In the genomic region with DNA sequence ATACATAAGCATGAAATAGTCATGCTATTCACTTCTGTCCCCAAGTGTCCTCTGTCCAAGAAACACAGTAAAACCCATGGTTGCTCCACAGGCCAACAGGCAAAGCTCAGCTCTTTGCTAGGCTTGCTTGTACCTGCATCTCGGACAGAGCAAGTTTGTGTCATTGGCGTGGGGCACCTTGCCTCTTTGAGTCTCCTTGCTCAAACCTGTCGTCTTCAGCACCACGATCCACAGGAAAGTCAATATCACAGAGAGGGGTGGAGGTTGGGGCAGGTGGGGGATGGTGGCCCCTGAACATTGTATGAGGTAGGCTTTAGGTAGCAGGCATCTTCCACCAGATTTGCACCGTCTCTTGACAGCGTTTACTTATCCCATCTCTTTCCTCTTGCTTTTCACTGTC, we compare ENCODE assay signal across 17 cellular contexts. TPM values are rescaled to one million over a fixed set of nuclear protein-coding genes. Genes with fewer than 3 reads are reported as not detected.
DNase-seq lines count a peak whose midpoint lies in the region; ATAC-seq and TF ChIP-seq lines count a peak whose summit lies in the region.
"Had no signal": no experiment of that assay in that cellular context is flagged by ENCODE, and none has a peak within 500 bp of the region (broad histone marks: within the 10 kb centered on the region; RNA-seq: fewer than 3 reads in every experiment).

No MANE protein-coding gene starts in this region.

- H3K27me3 ChIP-seq in sigmoid colon = no peaks in the 10 kb centered on the region
- H3K27me3 ChIP-seq: BLaER1 had no signal

- no peak overlapping the region for H3K4me3 ChIP-seq in sigmoid colon
- H3K4me3 ChIP-seq: BLaER1, GM23248, HAP-1 had no signal

- peak; percentile 51 for DNase-seq in cardiac septum (ENCODE audit: low spot score)
- DNase-seq in Right ventricle myocardium superior = no peak
- DNase-seq in sigmoid colon = peak; percentile 19
- no peak for DNase-seq in DMS153 treated with DMSO at 0.1 percent for 48 hours (lab: John Stamatoyannopoulos, UW; ENCODE audit: unreplicated experiment)
- no peak for DNase-seq in head of caudate nucleus
- DNase-seq: CD4-positive, CD25-positive, alpha-beta regulatory T cell; CD8-positive, alpha-beta memory T cell; DMS 273 treated with DMSO at 0.1 percent for 48 hours; DMS53; DND-41; GM23248 had no signal

- no peak for TF ChIP-seq CTCF in sigmoid colon (IDR thresholded peaks at IDR 0.05)

- no peaks in the 10 kb centered on the region for H3K9me3 ChIP-seq in sigmoid colon
- H3K9me3 ChIP-seq: BLaER1, HAP-1 had no signal

- no peak for TF ChIP-seq EP300 in Ishikawa (IDR thresholded peaks at IDR 0.05; ENCODE audit: borderline replicate concordance)
- no peak for TF ChIP-seq EP300 in sigmoid colon (IDR thresholded peaks at IDR 0.05)

- whole genome bisulfite sequencing in sigmoid colon, 2 donors = 85 to 94% methylated on average over 6 of the region's 6 CpGs

- intact Hi-C loops in cardiac septum (cut with DNase I) (no loop called here), Right ventricle myocardium superior (cut with DNase I) (no loop called here), sigmoid colon (cut with DNase I) (loop anchor here (10.0 kb wide), 1 partner anchor 351 kb away; a partner anchor contains a TSS), head of caudate nucleus (cut with DNase I) (no loop called here)

- no peak for ATAC-seq in Right ventricle myocardium superior (ENCODE audit: poor library complexity)

- TF ChIP-seq RAD21 in Ishikawa (IDR thresholded peaks at IDR 0.05; ENCODE audit: low read depth) = no peak

- peaks cover 0 to 16% (median 10%) of the 10 kb centered on the region in 4 donors for H3K4me1 ChIP-seq in sigmoid colon

- no peak overlapping the region for H3K27ac ChIP-seq in sigmoid colon
- H3K27ac ChIP-seq: 22Rv1, BLaER1, C4-2B, GM23248 had no signal

- H3K36me3 ChIP-seq in sigmoid colon = peaks cover 0 to 3% (median 0%) of the 10 kb centered on the region in 4 donors
- H3K36me3 ChIP-seq: BLaER1 had no signal

- no peak for TF ChIP-seq POLR2A in sigmoid colon (IDR thresholded peaks at IDR 0.05)

TF ChIP-seq in Ishikawa, 13 proteins besides CTCF, POLR2A, EP300 and RAD21:
- TF ChIP-seq, protein P1, sequence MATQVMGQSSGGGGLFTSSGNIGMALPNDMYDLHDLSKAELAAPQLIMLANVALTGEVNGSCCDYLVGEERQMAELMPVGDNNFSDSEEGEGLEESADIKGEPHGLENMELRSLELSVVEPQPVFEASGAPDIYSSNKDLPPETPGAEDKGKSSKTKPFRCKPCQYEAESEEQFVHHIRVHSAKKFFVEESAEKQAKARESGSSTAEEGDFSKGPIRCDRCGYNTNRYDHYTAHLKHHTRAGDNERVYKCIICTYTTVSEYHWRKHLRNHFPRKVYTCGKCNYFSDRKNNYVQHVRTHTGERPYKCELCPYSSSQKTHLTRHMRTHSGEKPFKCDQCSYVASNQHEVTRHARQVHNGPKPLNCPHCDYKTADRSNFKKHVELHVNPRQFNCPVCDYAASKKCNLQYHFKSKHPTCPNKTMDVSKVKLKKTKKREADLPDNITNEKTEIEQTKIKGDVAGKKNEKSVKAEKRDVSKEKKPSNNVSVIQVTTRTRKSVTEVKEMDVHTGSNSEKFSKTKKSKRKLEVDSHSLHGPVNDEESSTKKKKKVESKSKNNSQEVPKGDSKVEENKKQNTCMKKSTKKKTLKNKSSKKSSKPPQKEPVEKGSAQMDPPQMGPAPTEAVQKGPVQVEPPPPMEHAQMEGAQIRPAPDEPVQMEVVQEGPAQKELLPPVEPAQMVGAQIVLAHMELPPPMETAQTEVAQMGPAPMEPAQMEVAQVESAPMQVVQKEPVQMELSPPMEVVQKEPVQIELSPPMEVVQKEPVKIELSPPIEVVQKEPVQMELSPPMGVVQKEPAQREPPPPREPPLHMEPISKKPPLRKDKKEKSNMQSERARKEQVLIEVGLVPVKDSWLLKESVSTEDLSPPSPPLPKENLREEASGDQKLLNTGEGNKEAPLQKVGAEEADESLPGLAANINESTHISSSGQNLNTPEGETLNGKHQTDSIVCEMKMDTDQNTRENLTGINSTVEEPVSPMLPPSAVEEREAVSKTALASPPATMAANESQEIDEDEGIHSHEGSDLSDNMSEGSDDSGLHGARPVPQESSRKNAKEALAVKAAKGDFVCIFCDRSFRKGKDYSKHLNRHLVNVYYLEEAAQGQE (IDR thresholded peaks at IDR 0.05; ENCODE audit: low read depth) = peak; percentile 51; the same call in 1 of the 2 replicates
- TF ChIP-seq, protein P2, sequence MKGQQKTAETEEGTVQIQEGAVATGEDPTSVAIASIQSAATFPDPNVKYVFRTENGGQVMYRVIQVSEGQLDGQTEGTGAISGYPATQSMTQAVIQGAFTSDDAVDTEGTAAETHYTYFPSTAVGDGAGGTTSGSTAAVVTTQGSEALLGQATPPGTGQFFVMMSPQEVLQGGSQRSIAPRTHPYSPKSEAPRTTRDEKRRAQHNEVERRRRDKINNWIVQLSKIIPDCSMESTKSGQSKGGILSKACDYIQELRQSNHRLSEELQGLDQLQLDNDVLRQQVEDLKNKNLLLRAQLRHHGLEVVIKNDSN (IDR thresholded peaks at IDR 0.05) = no peak

RNA-seq across cellular contexts. Expression of a gene that starts 4.1 kb away (rescaled TPM):
- total RNA-seq in cardiac septum (92.4 TPM), Right ventricle myocardium superior (120 TPM), sigmoid colon (100 to 1,000 TPM in 2 of 4 donors, 10 to 100 TPM in 2; 51.5 to 124 (median 98.2) TPM)
- 10 to 100 TPM; 55.7 to 97.3 (median 79.8) TPM for polyA plus RNA-seq in sigmoid colon

RNA-seq across cellular contexts. Expression of a gene that starts 20.6 kb away (rescaled TPM):
- total RNA-seq in cardiac septum (112 TPM), Right ventricle myocardium superior (124 TPM), sigmoid colon (100 to 1,000 TPM; 115 to 199 (median 170) TPM)
- polyA plus RNA-seq in sigmoid colon = 100 to 1,000 TPM in 2 of 3 donors, 10 to 100 TPM in 1; 86.0 to 130 (median 110) TPM

RNA-seq across cellular contexts. Expression of a gene that starts 48.7 kb away (rescaled TPM):
- 9.3 TPM for total RNA-seq in cardiac septum
- total RNA-seq in Right ventricle myocardium superior = 10.4 TPM
- total RNA-seq in sigmoid colon = 10 to 100 TPM in 2 of 4 donors, 1 to 10 TPM in 2; 6.6 to 14.6 (median 11.8) TPM
- polyA plus RNA-seq in sigmoid colon = 10 to 100 TPM in 2 of 3 donors, 1 to 10 TPM in 1; 7.6 to 14.3 (median 10.8) TPM

RNA-seq across cellular contexts. Expression of a gene that starts 49.1 kb away (rescaled TPM):
- total RNA-seq in cardiac septum = 1.7 TPM
- 0.78 TPM for total RNA-seq in Right ventricle myocardium superior
- total RNA-seq in sigmoid colon = not detected
- polyA plus RNA-seq in sigmoid colon = 1 to 10 TPM in 1 of 3 donors, not detected in 2; 1.3 TPM
- total RNA-seq: CD4-positive, CD25-positive, alpha-beta regulatory T cell; GM23248; H4 had no signal
- polyA plus RNA-seq: CD8-positive, alpha-beta memory T cell had no signal

Comparison
In these comparisons a context has a peak if more than half of its experiments do, and no peak if none do; other contexts are left out.
1. DNase-seq: peak in cardiac septum (single experiment) and sigmoid colon (single experiment); none in Right ventricle myocardium superior (single experiment), DMS153 treated with DMSO at 0.1 percent for 48 hours (single experiment) and head of caudate nucleus (0 of 42).